Comparison of ENCODE assay signal across 15 cellular contexts in the genomic region with DNA sequence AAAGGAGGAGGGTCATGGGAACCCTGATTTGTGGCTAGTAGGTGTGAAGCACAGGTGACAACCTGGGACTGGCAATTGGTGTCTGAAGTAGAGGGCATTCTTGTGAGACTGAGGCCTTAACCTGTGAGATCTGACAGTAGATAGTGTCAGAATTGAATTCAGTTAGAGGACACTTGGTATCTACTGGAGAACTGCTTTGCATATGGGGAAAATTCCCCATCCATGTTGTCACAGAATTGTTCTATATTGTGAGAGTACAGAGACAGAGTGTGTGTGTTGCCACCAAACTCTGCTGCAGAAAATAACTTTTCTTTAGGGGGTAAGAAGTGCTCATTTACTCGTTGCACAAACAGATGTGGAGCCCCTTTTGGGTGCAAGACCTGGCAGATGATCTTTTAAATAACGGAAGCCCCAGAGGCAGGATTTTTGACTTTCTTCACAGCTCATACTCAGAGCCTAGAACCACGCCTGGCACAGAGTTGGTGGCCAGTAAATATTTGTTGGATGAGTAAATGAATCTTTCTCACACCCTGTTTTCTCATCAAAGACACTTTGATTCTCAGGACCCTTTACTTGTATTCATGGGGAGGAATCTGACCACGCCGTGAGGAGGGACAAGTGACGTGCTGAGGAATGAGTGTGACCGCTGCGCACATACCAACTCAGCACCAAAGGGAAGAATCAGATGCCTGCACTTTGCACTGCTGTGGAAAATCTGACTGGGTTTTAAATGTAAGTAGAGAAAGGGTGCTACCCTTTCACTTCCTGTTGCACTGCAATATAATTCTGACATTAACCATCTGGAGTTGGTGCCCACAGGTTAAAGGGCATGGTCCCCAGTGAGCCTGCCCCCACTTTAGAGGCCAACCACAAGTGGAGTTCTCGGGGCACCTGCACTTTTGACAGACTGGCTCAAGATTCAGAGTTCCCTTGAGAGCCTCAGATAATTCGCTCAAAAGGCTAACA. TPM values are rescaled to one million over a fixed set of nuclear protein-coding genes. Genes with fewer than 3 reads are reported as not detected.
DNase-seq lines count a peak whose midpoint lies in the region; ATAC-seq and TF ChIP-seq lines count a peak whose summit lies in the region.
"Had no signal": no experiment of that assay in that cellular context is flagged by ENCODE, and none has a peak within 500 bp of the region (broad histone marks: within the 10 kb centered on the region; RNA-seq: fewer than 3 reads in every experiment).

No MANE protein-coding gene starts in this region.

- no peaks in the 10 kb centered on the region for H3K9me3 Mint-ChIP-seq in activated CD8-positive, alpha-beta T cell treated with anti-CD3 and anti-CD28 coated beads for 36 hours
- no peaks in the 10 kb centered on the region for H3K9me3 Mint-ChIP-seq in activated CD8-positive, alpha-beta T cell treated with anti-CD3 and anti-CD28 coated beads, Interleukin-2, amount 10 ng/mL, durations not matched to agents 7 days and 5 days (ENCODE audit: insufficient read depth)
- peaks cover under 1% of the 10 kb centered on the region for H3K9me3 Mint-ChIP-seq in type B pancreatic cell
- H3K9me3 Mint-ChIP-seq: central memory CD8-positive, alpha-beta T cell had no signal

- H3K4me1 Mint-ChIP-seq in activated CD8-positive, alpha-beta T cell treated with anti-CD3 and anti-CD28 coated beads for 36 hours (ENCODE audit: low read depth), result peaks cover 7% of the 10 kb centered on the region
- H3K4me1 Mint-ChIP-seq in activated CD8-positive, alpha-beta T cell treated with anti-CD3 and anti-CD28 coated beads, Interleukin-2, amount 10 ng/mL, durations not matched to agents 7 days and 5 days (ENCODE audit: low read depth), result no peaks in the 10 kb centered on the region
- no peaks in the 10 kb centered on the region for H3K4me1 Mint-ChIP-seq in type B pancreatic cell (ENCODE audit: unreplicated experiment)
- H3K4me1 Mint-ChIP-seq: central memory CD8-positive, alpha-beta T cell; neural crest cell had no signal

- peak; percentile 62 for ATAC-seq in activated CD8-positive, alpha-beta T cell treated with anti-CD3 and anti-CD28 coated beads for 36 hours
- no peak for ATAC-seq in activated CD8-positive, alpha-beta T cell treated with anti-CD3 and anti-CD28 coated beads, Interleukin-2, amount 10 ng/mL, durations not matched to agents 7 days and 5 days
- ATAC-seq in HG02571 (IDR thresholded peaks at IDR 0.05; ENCODE audit: unreplicated experiment), result peak; percentile 72
- peak; percentile 75 for ATAC-seq in HG03558 (IDR thresholded peaks at IDR 0.05; ENCODE audit: extremely low read depth, unreplicated experiment)
- no peak for ATAC-seq in HG02642 (IDR thresholded peaks at IDR 0.05; ENCODE audit: poor library complexity, unreplicated experiment)
- ATAC-seq: activated naive CD4-positive, alpha-beta T cell treated with anti-CD3 and anti-CD28 coated beads, Interleukin-2, amount 50 U/mL, for 72 hours had no signal

- no peaks in the 10 kb centered on the region for H3K36me3 Mint-ChIP-seq in activated CD8-positive, alpha-beta T cell treated with anti-CD3 and anti-CD28 coated beads for 36 hours (ENCODE audit: low read depth)
- no peaks in the 10 kb centered on the region for H3K36me3 Mint-ChIP-seq in activated CD8-positive, alpha-beta T cell treated with anti-CD3 and anti-CD28 coated beads, Interleukin-2, amount 10 ng/mL, durations not matched to agents 7 days and 5 days (ENCODE audit: low read depth)
- H3K36me3 Mint-ChIP-seq in type B pancreatic cell, result no peaks in the 10 kb centered on the region
- H3K36me3 Mint-ChIP-seq: activated naive CD4-positive, alpha-beta T cell treated with anti-CD3 and anti-CD28 coated beads, Interleukin-2, amount 50 U/mL, for 72 hours had no signal

- CTCF ChIA-PET in activated CD8-positive, alpha-beta T cell treated with anti-CD3 and anti-CD28 coated beads for 36 hours (lab: Charles Lee), result no interaction called here
- CTCF ChIA-PET in activated CD8-positive, alpha-beta T cell treated with anti-CD3 and anti-CD28 coated beads, Interleukin-2, amount 10 ng/mL, durations not matched to agents 7 days and 5 days (lab: Charles Lee), result no interaction called here

- intact Hi-C loops in activated CD8-positive, alpha-beta T cell treated with anti-CD3 and anti-CD28 coated beads for 36 hours (cut with micrococcal nuclease), result no loop called here

- no peak overlapping the region for H3K4me3 Mint-ChIP-seq in activated CD8-positive, alpha-beta T cell treated with anti-CD3 and anti-CD28 coated beads for 36 hours
- H3K4me3 Mint-ChIP-seq in activated CD8-positive, alpha-beta T cell treated with anti-CD3 and anti-CD28 coated beads, Interleukin-2, amount 10 ng/mL, durations not matched to agents 7 days and 5 days, result no peak overlapping the region
- H3K4me3 Mint-ChIP-seq in type B pancreatic cell, result no peak overlapping the region
- H3K4me3 Mint-ChIP-seq: central memory CD8-positive, alpha-beta T cell; neural crest cell had no signal

- POLR2A ChIA-PET in activated CD8-positive, alpha-beta T cell treated with anti-CD3 and anti-CD28 coated beads for 36 hours (lab: Charles Lee), result no interaction called here
- POLR2A ChIA-PET in activated CD8-positive, alpha-beta T cell treated with anti-CD3 and anti-CD28 coated beads, Interleukin-2, amount 10 ng/mL, durations not matched to agents 7 days and 5 days (lab: Charles Lee), result no interaction called here

- DNase-seq in activated CD8-positive, alpha-beta T cell treated with anti-CD3 and anti-CD28 coated beads for 36 hours, result peak; percentile 18
- DNase-seq in activated CD8-positive, alpha-beta T cell treated with anti-CD3 and anti-CD28 coated beads, Interleukin-2, amount 10 ng/mL, durations not matched to agents 7 days and 5 days, result no peak
- DNase-seq in NCI-H2081 treated with DMSO at 0.1 percent for 48 hours (lab: John Stamatoyannopoulos, UW) (no peak), type B pancreatic cell (ENCODE audit: extremely low spot score, unreplicated experiment) (no peak), SKM-1 treated with dmso at 0.1 percent for 144 hours (lab: John Stamatoyannopoulos, UW; ENCODE audit: unreplicated experiment) (no peak)
- DNase-seq: left ventricle myocardium inferior, NCI-H748 treated with DMSO at 0.1 percent for 48 hours, SIG-M5, substantia nigra had no signal

- H3K27ac Mint-ChIP-seq in activated CD8-positive, alpha-beta T cell treated with anti-CD3 and anti-CD28 coated beads for 36 hours, result no peak overlapping the region
- no peak overlapping the region for H3K27ac Mint-ChIP-seq in activated CD8-positive, alpha-beta T cell treated with anti-CD3 and anti-CD28 coated beads, Interleukin-2, amount 10 ng/mL, durations not matched to agents 7 days and 5 days
- H3K27ac Mint-ChIP-seq in type B pancreatic cell, result no peak overlapping the region

- no peak for TF ChIP-seq CTCF in activated CD8-positive, alpha-beta T cell treated with anti-CD3 and anti-CD28 coated beads for 36 hours (IDR thresholded peaks at IDR 0.05)
- no peak for TF ChIP-seq CTCF in type B pancreatic cell (conservative IDR thresholded peaks at IDR 0.05)

- peaks cover 27% of the 10 kb centered on the region for H3K27me3 Mint-ChIP-seq in activated CD8-positive, alpha-beta T cell treated with anti-CD3 and anti-CD28 coated beads for 36 hours
- peaks cover 9% of the 10 kb centered on the region for H3K27me3 Mint-ChIP-seq in activated CD8-positive, alpha-beta T cell treated with anti-CD3 and anti-CD28 coated beads, Interleukin-2, amount 10 ng/mL, durations not matched to agents 7 days and 5 days (ENCODE audit: low read depth)
- peaks cover 15% of the 10 kb centered on the region for H3K27me3 Mint-ChIP-seq in type B pancreatic cell

RNA-seq across cellular contexts. Expression of a gene that starts 39.2 kb away (rescaled TPM):
- 10 to 100 TPM; 41.1 to 43.0 TPM for total RNA-seq in activated CD8-positive, alpha-beta T cell treated with anti-CD3 and anti-CD28 coated beads for 36 hours
- total RNA-seq in activated CD8-positive, alpha-beta T cell treated with anti-CD3 and anti-CD28 coated beads, Interleukin-2, amount 10 ng/mL, durations not matched to agents 7 days and 5 days, result 10 to 100 TPM; 21.0 to 24.2 TPM
- 18.3 and 18.4 TPM in 2 replicates for total RNA-seq in type B pancreatic cell (ENCODE audit: low replicate concordance)

RNA-seq across cellular contexts. Expression of a gene that starts 53.7 kb away (rescaled TPM):
- not detected for total RNA-seq in activated CD8-positive, alpha-beta T cell treated with anti-CD3 and anti-CD28 coated beads for 36 hours
- total RNA-seq in activated CD8-positive, alpha-beta T cell treated with anti-CD3 and anti-CD28 coated beads, Interleukin-2, amount 10 ng/mL, durations not matched to agents 7 days and 5 days, result not detected
- total RNA-seq in type B pancreatic cell (ENCODE audit: low replicate concordance), result 21.0 and 37.9 TPM in 2 replicates
- total RNA-seq: activated naive CD4-positive, alpha-beta T cell treated with anti-CD3 and anti-CD28 coated beads, Interleukin-2, amount 50 U/mL, for 72 hours; left ventricle myocardium inferior had no signal

Comparison
In these comparisons a context has a peak if more than half of its experiments do, and no peak if none do; other contexts are left out.
1. ATAC-seq: peak in activated CD8-positive, alpha-beta T cell treated with anti-CD3 and anti-CD28 coated beads for 36 hours (single experiment), HG02571 (single experiment) and HG03558 (single experiment); none in activated CD8-positive, alpha-beta T cell treated with anti-CD3 and anti-CD28 coated beads, Interleukin-2, amount 10 ng/mL, durations not matched to agents 7 days and 5 days (single experiment) and HG02642 (single experiment).
2. RNA of a gene that starts 53.7 kb away (total RNA-seq): 21.0 to 37.9 TPM in type B pancreatic cell; not detected in activated CD8-positive, alpha-beta T cell treated with anti-CD3 and anti-CD28 coated beads for 36 hours and not detected in activated CD8-positive, alpha-beta T cell treated with anti-CD3 and anti-CD28 coated beads, Interleukin-2, amount 10 ng/mL, durations not matched to agents 7 days and 5 days; every median in the first group is over 10 times any median in the second.